27 cellular contexts compared by ENCODE assay signal in genomic region chr21:33122507-33122906, GRCh38. TPM values are rescaled to one million over a fixed set of nuclear protein-coding genes. Genes with fewer than 3 reads are reported as not detected.
DNase-seq lines count a peak whose midpoint lies in the region; ATAC-seq, FAIRE-seq and TF ChIP-seq lines count a peak whose summit lies in the region.
"Had no signal": no experiment of that assay in that cellular context is flagged by ENCODE, and none has a peak within 500 bp of the region (broad histone marks: within the 10 kb centered on the region; RNA-seq: fewer than 3 reads in every experiment).

No MANE protein-coding gene starts in this region.

- H3K27me3 ChIP-seq in HepG2 (ENCODE audit: control insufficient read depth in 1 of 2, insufficient read depth in 2 of 2, low read length in 2 of 2) (peaks cover 0 to 2% of the 10 kb centered on the region in 2 experiments; a peak in 1 of 5 replicates), right lobe of liver (no peaks in the 10 kb centered on the region), K562 (ENCODE audit: control insufficient read depth in 2 of 2, insufficient read depth in 2 of 2, low read length in 2 of 2) (peaks cover 16 to 44% of the 10 kb centered on the region in 2 experiments; a peak in 4 of 5 replicates)
- H3K27me3 ChIP-seq: BLaER1 had no signal

- TF ChIP-seq CTCF in HepG2 (CRISPR knock-in tag; IDR thresholded peaks at IDR 0.05) (no peak), right lobe of liver (IDR thresholded peaks at IDR 0.05) (no peak), K562 (IDR thresholded peaks at IDR 0.05 in 2 of 3, conservative IDR thresholded peaks at IDR 0.05 in 1 of 3; ENCODE audit: insufficient read depth in 2 of 3, low read depth in 1 of 3, low read length in 3 of 3) (no peak)

- peaks cover 8% of the 10 kb centered on the region for H3K27me3 Mint-ChIP-seq in activated T-helper 1 cell treated with anti-CD3 and anti-CD28 coated beads, Interleukin-12 subunit alpha, Interleukin-12 subunit beta, Interleukin-2, Interleukin-4 antibody, amounts not matched to agents 30 ng/mL and 10 ng/mL and 1 ng/mL, durations not matched to agents 14 hours and 24 hours and 36 hours (ENCODE audit: insufficient read depth)

- H3K4me2 ChIP-seq in HepG2 (ENCODE audit: low read depth, low read length) (no peak overlapping the region), K562 (ENCODE audit: insufficient read depth, low read length) (no peak overlapping the region)

- intact Hi-C loops in HepG2 (cut with micrococcal nuclease; ENCODE audit: unreplicated experiment): loop anchor here (10.0 kb wide), 3 partner anchors 278 to 1268 kb away; no protein-coding TSS in a partner anchor
- intact Hi-C loops in right lobe of liver (cut with DNase I): no loop called here
- intact Hi-C loops in K562 (cut with micrococcal nuclease): no loop called here
- intact Hi-C loops in activated T-helper 1 cell treated with anti-CD3 and anti-CD28 coated beads, Interleukin-12 subunit alpha, Interleukin-12 subunit beta, Interleukin-2, Interleukin-4 antibody, amounts not matched to agents 30 ng/mL and 10 ng/mL and 1 ng/mL, durations not matched to agents 14 hours and 24 hours and 36 hours (cut with micrococcal nuclease): no loop called here

- no peak for TF ChIP-seq POLR2A in HepG2 (IDR thresholded peaks at IDR 0.05; ENCODE audit: insufficient read depth in 1 of 2, low read depth in 2 of 2, low read length in 2 of 2)
- no peak for TF ChIP-seq POLR2A in right lobe of liver (IDR thresholded peaks at IDR 0.05)
- TF ChIP-seq POLR2A in K562 (conservative IDR thresholded peaks at IDR 0.05): no peak

- H3K9ac ChIP-seq in HepG2 (ENCODE audit: insufficient read depth, low read depth, low read length) (no peak overlapping the region), K562 (ENCODE audit: insufficient read depth in 1 of 2, low read depth in 2 of 2, low read length in 2 of 2) (no peak overlapping the region)
- H3K9ac ChIP-seq: BLaER1 had no signal

- DNase-seq in HepG2 (ENCODE audit: low spot score) (no peak), right lobe of liver (no peak), K562 (ENCODE audit: extremely low read depth in 1 of 4, low spot score in 3 of 4) (no peak), substantia nigra (lab: John Stamatoyannopoulos, UW) (no peak), occipital lobe (lab: John Stamatoyannopoulos, UW) (no peak)
- no peak for DNase-seq in activated T-helper 1 cell treated with anti-CD3 and anti-CD28 coated beads, Interleukin-12 subunit alpha, Interleukin-12 subunit beta, Interleukin-2, Interleukin-4 antibody, amounts not matched to agents 30 ng/mL and 10 ng/mL and 1 ng/mL, durations not matched to agents 14 hours and 24 hours and 36 hours (ENCODE audit: low spot score)
- DNase-seq: BE2C; CD4-positive, alpha-beta memory T cell; CD8-positive, alpha-beta memory T cell; COR-L47; DMS 273 treated with DMSO at 0.1 percent for 48 hours; DMS153; DMS79; DND-41; GDM1 had no signal

- H3K4me1 ChIP-seq in HepG2 (ENCODE audit: insufficient read depth, low read length) (peaks cover 21% of the 10 kb centered on the region), right lobe of liver (no peaks in the 10 kb centered on the region), K562 (replicated peaks in 1 of 2; ENCODE audit: control insufficient read depth in 2 of 2, insufficient read depth in 2 of 2, low read length in 2 of 2) (no peaks in the 10 kb centered on the region; a peak in 2 of 5 replicates)
- H3K4me1 ChIP-seq: BE2C had no signal

- H4K20me1 ChIP-seq in HepG2 (ENCODE audit: insufficient read depth, low read length) (no peaks in the 10 kb centered on the region), K562 (replicated peaks; ENCODE audit: control insufficient read depth, insufficient read depth, low read length) (no peaks in the 10 kb centered on the region)
- H4K20me1 ChIP-seq: BLaER1 had no signal

- H3K79me2 ChIP-seq in HepG2 (ENCODE audit: insufficient read depth, low read length) (no peaks in the 10 kb centered on the region), K562 (ENCODE audit: control insufficient read depth, insufficient read depth, low read length) (no peaks in the 10 kb centered on the region)

- H3K36me3 Mint-ChIP-seq in activated T-helper 1 cell treated with anti-CD3 and anti-CD28 coated beads, Interleukin-12 subunit alpha, Interleukin-12 subunit beta, Interleukin-2, Interleukin-4 antibody, amounts not matched to agents 30 ng/mL and 10 ng/mL and 1 ng/mL, durations not matched to agents 14 hours and 24 hours and 36 hours (ENCODE audit: low read depth): no peaks in the 10 kb centered on the region
- H3K36me3 Mint-ChIP-seq: CD14-positive monocyte; CD4-positive, alpha-beta memory T cell; CD4-positive, CD25-positive, alpha-beta regulatory T cell; CD8-positive, alpha-beta memory T cell had no signal

- ATAC-seq in HepG2: no peak
- ATAC-seq in right lobe of liver: no peak
- ATAC-seq in K562: no peak

- no peak overlapping the region for H3K27ac Mint-ChIP-seq in activated T-helper 1 cell treated with anti-CD3 and anti-CD28 coated beads, Interleukin-12 subunit alpha, Interleukin-12 subunit beta, Interleukin-2, Interleukin-4 antibody, amounts not matched to agents 30 ng/mL and 10 ng/mL and 1 ng/mL, durations not matched to agents 14 hours and 24 hours and 36 hours
- H3K27ac Mint-ChIP-seq: CD14-positive monocyte; CD4-positive, alpha-beta memory T cell; CD8-positive, alpha-beta memory T cell had no signal

- TF ChIP-seq RAD21 in HepG2 (CRISPR knock-in tag; IDR thresholded peaks at IDR 0.05) (no peak), K562 (CRISPR knock-in tag; conservative IDR thresholded peaks at IDR 0.05 in 1 of 2, IDR thresholded peaks at IDR 0.05 in 1 of 2) (no peak)

- in situ Hi-C loops in HepG2 (cut with HindIII; ENCODE audit: extremely low pct_ligation_motif_present, low pct_unique_long_range_greater_than_20kb) (no loop called here), K562 (cut with MboI) (no loop called here)

- H3K36me3 ChIP-seq in HepG2 (replicated peaks in 1 of 2; ENCODE audit: control insufficient read depth in 1 of 2, insufficient read depth in 2 of 2, low read length in 2 of 2) (no peaks in the 10 kb centered on the region), right lobe of liver (no peaks in the 10 kb centered on the region), K562 (ENCODE audit: control insufficient read depth, insufficient read depth, low read length) (no peaks in the 10 kb centered on the region)
- H3K36me3 ChIP-seq: BE2C, BLaER1 had no signal

- no TSS peak for BruUV-seq in HepG2 (replicated peaks; lab: Mats Ljungman, UMichigan)
- no TSS peak for BruUV-seq in K562 (replicated peaks; lab: Mats Ljungman, UMichigan)

- no peaks in the 10 kb centered on the region for H3K9me3 Mint-ChIP-seq in activated T-helper 1 cell treated with anti-CD3 and anti-CD28 coated beads, Interleukin-12 subunit alpha, Interleukin-12 subunit beta, Interleukin-2, Interleukin-4 antibody, amounts not matched to agents 30 ng/mL and 10 ng/mL and 1 ng/mL, durations not matched to agents 14 hours and 24 hours and 36 hours
- H3K9me3 Mint-ChIP-seq: CD14-positive monocyte; CD4-positive, alpha-beta memory T cell; CD4-positive, CD25-positive, alpha-beta regulatory T cell; CD8-positive, alpha-beta memory T cell had no signal

- POLR2A ChIA-PET in HepG2 (lab: Yijun Ruan, JAX) (no interaction called here), K562 (lab: Yijun Ruan, JAX) (interaction anchor here (0.6 to 1.2 kb wide), 4 partner anchors 9 to 292 kb away, joined by 3 to 5 read pairs (median 3); no protein-coding TSS in a partner anchor)

- CTCF ChIA-PET in HepG2 (lab: Yijun Ruan, JAX; ENCODE audit: low intra/inter-chr PET ratio, low total read pairs) (no interaction called here), K562 (lab: Yijun Ruan, JAX; ENCODE audit: low intra/inter-chr PET ratio) (interaction anchor here (1.4 kb wide), 1 partner anchor 74 kb away, joined by 5 read pairs; no protein-coding TSS in a partner anchor)

- WGBS in HepG2 (ENCODE audit: low lambda C conversion rate): 61% methylated on average over 6 of the region's 6 CpGs
- 73% methylated on average over 6 of the region's 6 CpGs for WGBS in right lobe of liver (ENCODE audit: insufficient coverage, low coverage, low lambda C conversion rate, missing lambda C conversion rate)
- 9% methylated on average over 6 of the region's 6 CpGs for WGBS in K562 (ENCODE audit: insufficient coverage, low coverage, missing lambda C conversion rate)

- TF ChIP-seq EP300 in HepG2 (IDR thresholded peaks at IDR 0.05; ENCODE audit: low read depth in 2 of 2, low read length in 2 of 2): no peak
- TF ChIP-seq EP300 in HepG2 (CRISPR knock-in tag; IDR thresholded peaks at IDR 0.05; ENCODE audit: borderline replicate concordance): no peak
- TF ChIP-seq EP300 in K562 (IDR thresholded peaks at IDR 0.05; ENCODE audit: low read length): no peak

- H3K4me3 ChIP-seq in HepG2 (replicated peaks in 1 of 3; ENCODE audit: insufficient read depth in 1 of 3, low read depth in 2 of 3, low read length in 3 of 3) (no peak overlapping the region), right lobe of liver (no peak overlapping the region), K562 (no peak overlapping the region)
- H3K4me3 ChIP-seq: BLaER1, GM12878 had no signal

- no peak overlapping the region for H3K27ac ChIP-seq in HepG2 (ENCODE audit: extremely low read length, insufficient read depth, low read length)
- no peak overlapping the region for H3K27ac ChIP-seq in right lobe of liver
- no peak overlapping the region for H3K27ac ChIP-seq in K562 (ENCODE audit: extremely low read depth, low read depth, low read length)
- peak overlapping the region; percentile 56 for H3K27ac ChIP-seq in substantia nigra (ENCODE audit: low read depth, low read length, poor library complexity, severe bottlenecking)
- H3K27ac ChIP-seq: 22Rv1 had no signal

- H2AFZ ChIP-seq in HepG2 (ENCODE audit: low read length): no peak overlapping the region
- no peak overlapping the region for H2AFZ ChIP-seq in K562 (ENCODE audit: low read depth, low read length)

- H3K9me3 ChIP-seq in HepG2 (ENCODE audit: low read length): no peaks in the 10 kb centered on the region
- no peaks in the 10 kb centered on the region for H3K9me3 ChIP-seq in right lobe of liver
- H3K9me3 ChIP-seq in K562 (replicated peaks; ENCODE audit: control insufficient read depth, insufficient read depth, low read depth, low read length): no peaks in the 10 kb centered on the region
- H3K9me3 ChIP-seq: BE2C, BLaER1 had no signal

- H3K4me1 Mint-ChIP-seq in activated T-helper 1 cell treated with anti-CD3 and anti-CD28 coated beads, Interleukin-12 subunit alpha, Interleukin-12 subunit beta, Interleukin-2, Interleukin-4 antibody, amounts not matched to agents 30 ng/mL and 10 ng/mL and 1 ng/mL, durations not matched to agents 14 hours and 24 hours and 36 hours (ENCODE audit: low read depth): peaks cover 6% of the 10 kb centered on the region

- no peak for FAIRE-seq in HepG2 (lab: Jason Lieb, UNC)
- peak; percentile 32 for FAIRE-seq in K562 (lab: Jason Lieb, UNC)
- FAIRE-seq: GM12878, GM12892, GM19239 had no signal

- no peak overlapping the region for H3K4me3 Mint-ChIP-seq in activated T-helper 1 cell treated with anti-CD3 and anti-CD28 coated beads, Interleukin-12 subunit alpha, Interleukin-12 subunit beta, Interleukin-2, Interleukin-4 antibody, amounts not matched to agents 30 ng/mL and 10 ng/mL and 1 ng/mL, durations not matched to agents 14 hours and 24 hours and 36 hours
- H3K4me3 Mint-ChIP-seq: CD14-positive monocyte; CD4-positive, alpha-beta memory T cell; CD4-positive, CD25-positive, alpha-beta regulatory T cell; CD8-positive, alpha-beta memory T cell had no signal

- H3K9me1 ChIP-seq in K562 (ENCODE audit: control insufficient read depth, insufficient read depth, low read length): no peaks in the 10 kb centered on the region

RNA-seq across cellular contexts. Expression of gene OLIG1, which starts 52.6 kb away (rescaled TPM):
- total RNA-seq in HepG2 (2016; rRNA removed; fragmentation: Illumina TruSeq; extraction: Trizol) (not detected in 2 replicates), right lobe of liver (not detected), K562 (2014; rRNA removed) (not detected in 2 replicates), K562 (2014; rRNA removed; fragmentation: Illumina TruSeq; extraction: Trizol) (not detected in 2 replicates), K562 (2015; rRNA removed; fragmentation: Illumina TruSeq; extraction: Trizol) (not detected in 2 replicates), K562 (2021) (not detected in 2 replicates), occipital lobe (9.4 TPM)
- not detected in 2 replicates for total RNA-seq in HepG2 (2016; cell fraction: cytosol; rRNA removed; fragmentation: Illumina TruSeq; extraction: Trizol; ENCODE audit: low read depth)
- total RNA-seq in HepG2 (2016; cell fraction: insoluble cytoplasmic fraction; rRNA removed; fragmentation: Illumina TruSeq; extraction: Trizol): not detected in 2 replicates
- total RNA-seq in HepG2 (2016; cell fraction: membrane; rRNA removed; fragmentation: Illumina TruSeq; extraction: Trizol): not detected in 2 replicates
- not detected in 2 replicates for total RNA-seq in HepG2 (2016; cell fraction: nucleus; rRNA removed; fragmentation: Illumina TruSeq; extraction: Trizol)
- polyA plus RNA-seq in HepG2 (2011; rRNA removed) (not detected in 2 replicates), K562 (2011; rRNA removed) (not detected in 2 replicates), K562 (2014; fragmentation: Illumina TruSeq; extraction: Trizol) (not detected in 2 replicates), K562 (2014; fragmentation: Nextera tagmentation; extraction: Ambion mirVana) (not detected), K562 (2014; rRNA removed) (not detected in 2 replicates)
- polyA plus RNA-seq in HepG2 (2011; cell fraction: cytosol; rRNA removed): not detected in 2 replicates
- not detected in 2 replicates for polyA plus RNA-seq in HepG2 (2011; cell fraction: nucleus; rRNA removed)
- polyA plus RNA-seq in HepG2 (2012): not detected in 2 replicates
- polyA plus RNA-seq in HepG2 (2016; cell fraction: cytosol; fragmentation: Illumina TruSeq; extraction: Trizol; ENCODE audit: low read depth): not detected in 2 replicates
- not detected in 2 replicates for polyA plus RNA-seq in HepG2 (2016; cell fraction: insoluble cytoplasmic fraction; fragmentation: Illumina TruSeq; extraction: Trizol; ENCODE audit: low read depth)
- not detected in 2 replicates for polyA plus RNA-seq in HepG2 (2016; cell fraction: membrane; fragmentation: Illumina TruSeq; extraction: Trizol; ENCODE audit: low read depth)
- polyA plus RNA-seq in HepG2 (2016; cell fraction: nucleus; fragmentation: Illumina TruSeq; extraction: Trizol; ENCODE audit: insufficient read depth, low read depth): not detected in 2 replicates
- not detected in 2 replicates for polyA minus RNA-seq in HepG2 (2011; rRNA and poly(A)+ RNA removed; ENCODE audit: low replicate concordance)
- not detected in 2 replicates for polyA minus RNA-seq in HepG2 (2011; cell fraction: cytosol; rRNA and poly(A)+ RNA removed)
- not detected in 2 replicates for polyA minus RNA-seq in HepG2 (2011; cell fraction: nucleus; rRNA and poly(A)+ RNA removed)
- total RNA-seq in K562 (2011; cell fraction: chromatin; rRNA removed; ENCODE audit: low replicate concordance): not detected in 2 replicates
- total RNA-seq in K562 (2011; cell fraction: nucleolus; rRNA removed): not detected in 2 replicates
- total RNA-seq in K562 (2011; cell fraction: nucleoplasm; rRNA removed): not detected in 2 replicates
- polyA plus RNA-seq in K562 (2011; cell fraction: cytosol; rRNA removed): not detected in 2 replicates
- polyA plus RNA-seq in K562 (2011; cell fraction: nucleus; rRNA removed): not detected in 2 replicates
- polyA plus RNA-seq in K562 (2012): not detected in 2 replicates
- polyA minus RNA-seq in K562 (2011; rRNA and poly(A)+ RNA removed): not detected in 2 replicates
- polyA minus RNA-seq in K562 (2011; cell fraction: cytosol; rRNA and poly(A)+ RNA removed): not detected in 2 replicates
- polyA minus RNA-seq in K562 (2011; cell fraction: nucleus; rRNA and poly(A)+ RNA removed): not detected in 2 replicates
- total RNA-seq in activated T-helper 1 cell treated with anti-CD3 and anti-CD28 coated beads, Interleukin-12 subunit alpha, Interleukin-12 subunit beta, Interleukin-2, Interleukin-4 antibody, amounts not matched to agents 30 ng/mL and 10 ng/mL and 1 ng/mL, durations not matched to agents 14 hours and 24 hours and 36 hours: not detected in 2 replicates
- total RNA-seq: A172; A673; CD4-positive, alpha-beta memory T cell; CD4-positive, CD25-positive, alpha-beta regulatory T cell; CD8-positive, alpha-beta memory T cell; Daoy; G401; GM12878 had no signal
- polyA plus RNA-seq: AG04450; CD4-positive, alpha-beta memory T cell; CD4-positive, CD25-positive, alpha-beta regulatory T cell; CD8-positive, alpha-beta memory T cell; GM12878 had no signal

Comparison
In these comparisons a context has a peak if more than half of its experiments do, and no peak if none do; other contexts are left out.
1. Of the 241 proteins assayed by ChIP-seq in both HepG2 and K562: peak only in HepG2: none; only in K562: ADNP, CHD4, HDAC2, KDM1A and ZFP36; in both: none; in neither: 236.